Comparison of ENCODE assay signal across 10 cellular contexts in the genomic region with DNA sequence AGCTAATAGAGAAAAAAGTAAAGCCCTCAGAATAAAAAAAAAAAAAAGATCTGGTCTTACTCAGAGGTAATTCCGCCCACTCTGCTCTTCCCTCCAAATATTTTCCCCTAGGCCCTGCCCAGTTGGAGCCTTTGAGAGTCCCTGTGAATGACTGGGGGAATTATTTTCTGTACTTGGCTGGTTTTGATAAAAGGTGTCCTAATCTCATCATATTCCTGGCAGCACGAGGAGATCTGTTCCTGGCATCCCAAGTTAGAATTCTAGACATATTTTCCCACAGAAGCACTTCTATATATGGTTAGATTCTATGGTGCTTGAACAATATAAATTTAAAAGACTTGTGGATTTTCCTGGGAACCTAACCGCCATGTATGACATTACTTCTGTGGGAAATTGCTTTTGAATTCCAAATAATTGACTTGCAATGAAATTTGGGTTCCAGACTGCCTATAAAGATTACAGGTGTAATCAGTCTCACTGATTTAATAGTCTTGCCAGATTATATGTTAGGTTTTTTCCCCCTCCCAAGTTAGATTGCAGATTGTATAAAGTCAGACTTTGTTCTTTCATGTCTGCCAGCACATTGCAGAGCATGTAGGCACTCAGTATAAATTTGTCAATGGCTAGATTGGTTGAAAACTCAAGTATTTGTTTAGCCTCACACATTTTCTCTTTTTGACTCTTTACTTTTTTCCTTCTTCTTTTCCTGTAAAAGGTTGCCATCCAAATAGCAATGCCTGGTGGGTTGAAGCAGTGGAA. TPM values are rescaled to one million over a fixed set of nuclear protein-coding genes. Genes with fewer than 3 reads are reported as not detected.
A peak's percentile ranks its signal among the peaks of the same experiment; 100 is the strongest.
DNase-seq lines count a peak whose midpoint lies in the region; ATAC-seq and TF ChIP-seq lines count a peak whose summit lies in the region.
"Had no signal": no experiment of that assay in that cellular context is flagged by ENCODE, and none has a peak within 500 bp of the region (broad histone marks: within the 10 kb centered on the region; RNA-seq: fewer than 3 reads in every experiment).

No MANE protein-coding gene starts in this region.

- TF ChIP-seq CTCF in retinal pigment epithelial cell (conservative IDR thresholded peaks at IDR 0.05; ENCODE audit: low read depth, low read length), result no peak
- TF ChIP-seq CTCF in activated CD8-positive, alpha-beta T cell treated with anti-CD3 and anti-CD28 coated beads for 36 hours (IDR thresholded peaks at IDR 0.05), result no peak

- peak overlapping the region; percentile 67 for H3K27ac Mint-ChIP-seq in activated CD4-positive, alpha-beta T cell treated with anti-CD3 and anti-CD28 coated beads, Interleukin-2, amount 10 ng/mL, durations not matched to agents 24 days and 14 days
- H3K27ac Mint-ChIP-seq in activated naive CD8-positive, alpha-beta T cell treated with anti-CD3 and anti-CD28 coated beads, Interleukin-2, amount 50 U/mL, for 24 hours, result peak overlapping the region; percentile 51
- no peak overlapping the region for H3K27ac Mint-ChIP-seq in activated CD8-positive, alpha-beta T cell treated with anti-CD3 and anti-CD28 coated beads for 36 hours

- intact Hi-C loops in activated CD4-positive, alpha-beta T cell treated with anti-CD3 and anti-CD28 coated beads, Interleukin-2, amount 10 ng/mL, durations not matched to agents 24 days and 14 days (cut with micrococcal nuclease), result loop anchor here (5.0 kb wide), 1 partner anchor 42 kb away; a partner anchor contains a TSS
- intact Hi-C loops in right cardiac atrium (cut with DNase I), result no loop called here
- intact Hi-C loops in activated CD8-positive, alpha-beta T cell treated with anti-CD3 and anti-CD28 coated beads for 36 hours (cut with micrococcal nuclease), result no loop called here

- H3K27ac ChIP-seq in right cardiac atrium (ENCODE audit: low read length), result no peak overlapping the region

- CTCF ChIA-PET in activated CD8-positive, alpha-beta T cell treated with anti-CD3 and anti-CD28 coated beads for 36 hours (lab: Charles Lee), result interaction anchor here (1.3 kb wide), 1 partner anchor 16 kb away, joined by 3 read pairs; a partner anchor contains a TSS

- no peaks in the 10 kb centered on the region for H3K9me3 ChIP-seq in right cardiac atrium (ENCODE audit: control insufficient read depth, low read length)
- H3K9me3 ChIP-seq: upper lobe of left lung had no signal

- 57% methylated on average over 3 of the region's 3 CpGs for WGBS in right cardiac atrium

- H3K27me3 Mint-ChIP-seq in activated CD4-positive, alpha-beta T cell treated with anti-CD3 and anti-CD28 coated beads, Interleukin-2, amount 10 ng/mL, durations not matched to agents 24 days and 14 days, result no peaks in the 10 kb centered on the region
- no peaks in the 10 kb centered on the region for H3K27me3 Mint-ChIP-seq in activated naive CD8-positive, alpha-beta T cell treated with anti-CD3 and anti-CD28 coated beads, Interleukin-2, amount 50 U/mL, for 24 hours
- H3K27me3 Mint-ChIP-seq in activated CD8-positive, alpha-beta T cell treated with anti-CD3 and anti-CD28 coated beads for 36 hours, result no peaks in the 10 kb centered on the region
- H3K27me3 Mint-ChIP-seq: naive B cell had no signal

- H3K4me3 Mint-ChIP-seq in activated CD4-positive, alpha-beta T cell treated with anti-CD3 and anti-CD28 coated beads, Interleukin-2, amount 10 ng/mL, durations not matched to agents 24 days and 14 days, result peak overlapping the region; percentile 44
- no peak overlapping the region for H3K4me3 Mint-ChIP-seq in activated naive CD8-positive, alpha-beta T cell treated with anti-CD3 and anti-CD28 coated beads, Interleukin-2, amount 50 U/mL, for 24 hours
- H3K4me3 Mint-ChIP-seq in activated CD8-positive, alpha-beta T cell treated with anti-CD3 and anti-CD28 coated beads for 36 hours, result no peak overlapping the region

- H3K4me1 Mint-ChIP-seq in activated CD4-positive, alpha-beta T cell treated with anti-CD3 and anti-CD28 coated beads, Interleukin-2, amount 10 ng/mL, durations not matched to agents 24 days and 14 days, result peaks cover 28% of the 10 kb centered on the region
- peaks cover 33% of the 10 kb centered on the region for H3K4me1 Mint-ChIP-seq in activated naive CD8-positive, alpha-beta T cell treated with anti-CD3 and anti-CD28 coated beads, Interleukin-2, amount 50 U/mL, for 24 hours
- H3K4me1 Mint-ChIP-seq in activated CD8-positive, alpha-beta T cell treated with anti-CD3 and anti-CD28 coated beads for 36 hours (ENCODE audit: low read depth), result peaks cover 30% of the 10 kb centered on the region

- peaks cover 48% of the 10 kb centered on the region for H3K36me3 Mint-ChIP-seq in activated CD4-positive, alpha-beta T cell treated with anti-CD3 and anti-CD28 coated beads, Interleukin-2, amount 10 ng/mL, durations not matched to agents 24 days and 14 days (ENCODE audit: low read depth)
- peaks cover 46% of the 10 kb centered on the region for H3K36me3 Mint-ChIP-seq in activated naive CD8-positive, alpha-beta T cell treated with anti-CD3 and anti-CD28 coated beads, Interleukin-2, amount 50 U/mL, for 24 hours (ENCODE audit: low read depth)
- H3K36me3 Mint-ChIP-seq in activated CD8-positive, alpha-beta T cell treated with anti-CD3 and anti-CD28 coated beads for 36 hours (ENCODE audit: low read depth), result peaks cover 50% of the 10 kb centered on the region

- H3K4me1 ChIP-seq in right cardiac atrium (ENCODE audit: control insufficient read depth, insufficient read depth, low read length), result peaks cover 5% of the 10 kb centered on the region

- POLR2A ChIA-PET in activated CD8-positive, alpha-beta T cell treated with anti-CD3 and anti-CD28 coated beads for 36 hours (lab: Charles Lee), result no interaction called here

- no peak for ATAC-seq in activated naive CD8-positive, alpha-beta T cell treated with anti-CD3 and anti-CD28 coated beads, Interleukin-2, amount 50 U/mL, for 24 hours
- ATAC-seq in right cardiac atrium, result peak; percentile 69 to 81
- no peak for ATAC-seq in activated CD8-positive, alpha-beta T cell treated with anti-CD3 and anti-CD28 coated beads for 36 hours

- no peaks in the 10 kb centered on the region for H3K9me3 Mint-ChIP-seq in activated CD4-positive, alpha-beta T cell treated with anti-CD3 and anti-CD28 coated beads, Interleukin-2, amount 10 ng/mL, durations not matched to agents 24 days and 14 days
- H3K9me3 Mint-ChIP-seq in activated naive CD8-positive, alpha-beta T cell treated with anti-CD3 and anti-CD28 coated beads, Interleukin-2, amount 50 U/mL, for 24 hours, result no peaks in the 10 kb centered on the region
- H3K9me3 Mint-ChIP-seq in activated CD8-positive, alpha-beta T cell treated with anti-CD3 and anti-CD28 coated beads for 36 hours, result no peaks in the 10 kb centered on the region
- H3K9me3 Mint-ChIP-seq: naive B cell had no signal

- no peaks in the 10 kb centered on the region for H3K27me3 ChIP-seq in right cardiac atrium (ENCODE audit: control insufficient read depth, insufficient read depth)
- H3K27me3 ChIP-seq: upper lobe of left lung had no signal

- no peak overlapping the region for H3K4me3 ChIP-seq in right cardiac atrium (ENCODE audit: low read length)
- no peak overlapping the region for H3K4me3 ChIP-seq in retinal pigment epithelial cell (ENCODE audit: low read length)
- H3K4me3 ChIP-seq: upper lobe of left lung had no signal

- no peak for DNase-seq in activated CD4-positive, alpha-beta T cell treated with anti-CD3 and anti-CD28 coated beads, Interleukin-2, amount 10 ng/mL, durations not matched to agents 24 days and 14 days
- DNase-seq in activated CD4-positive, alpha-beta T cell treated with anti-CD3 and anti-CD28 coated beads, Interleukin-2, amount 50 U/mL, for 1 hour, result no peak
- DNase-seq in activated naive CD8-positive, alpha-beta T cell treated with anti-CD3 and anti-CD28 coated beads, Interleukin-2, amount 50 U/mL, for 24 hours, result no peak
- DNase-seq in right cardiac atrium, result no peak
- peak; percentile 49 for DNase-seq in retinal pigment epithelial cell (ENCODE audit: low read depth)
- DNase-seq in GM03348 (ENCODE audit: low spot score), result no peak
- no peak for DNase-seq in stimulated activated CD4-positive, alpha-beta T cell treated with anti-CD3 and anti-CD28 coated beads, Interleukin-4, amount 100 ng/mL, for 4 hours
- no peak for DNase-seq in activated CD8-positive, alpha-beta T cell treated with anti-CD3 and anti-CD28 coated beads for 36 hours
- DNase-seq: naive B cell, upper lobe of left lung had no signal

RNA-seq across cellular contexts. Expression of a gene that starts 12.3 kb away (rescaled TPM):
- total RNA-seq in activated CD4-positive, alpha-beta T cell treated with anti-CD3 and anti-CD28 coated beads, Interleukin-2, amount 10 ng/mL, durations not matched to agents 24 days and 14 days, result not detected in 2 replicates
- total RNA-seq in right cardiac atrium, result not detected
- polyA plus RNA-seq in right cardiac atrium, result 0.23 TPM
- total RNA-seq in activated CD8-positive, alpha-beta T cell treated with anti-CD3 and anti-CD28 coated beads for 36 hours, result not detected

RNA-seq across cellular contexts. Expression of a gene that starts 16.0 kb away (rescaled TPM):
- 53.5 and 54.9 TPM in 2 replicates for total RNA-seq in activated CD4-positive, alpha-beta T cell treated with anti-CD3 and anti-CD28 coated beads, Interleukin-2, amount 10 ng/mL, durations not matched to agents 24 days and 14 days
- total RNA-seq in right cardiac atrium, result 100 to 1,000 TPM in 1 of 4 donors, 10 to 100 TPM in 3; 78.6 to 114 (median 92.7) TPM
- polyA plus RNA-seq in right cardiac atrium, result 55.5 TPM
- 10 to 100 TPM; 47.0 to 57.4 TPM for total RNA-seq in activated CD8-positive, alpha-beta T cell treated with anti-CD3 and anti-CD28 coated beads for 36 hours

RNA-seq across cellular contexts. Expression of a gene that starts 41.9 kb away (rescaled TPM):
- 6.2 and 6.9 TPM in 2 replicates for total RNA-seq in activated CD4-positive, alpha-beta T cell treated with anti-CD3 and anti-CD28 coated beads, Interleukin-2, amount 10 ng/mL, durations not matched to agents 24 days and 14 days
- total RNA-seq in right cardiac atrium, result 10 to 100 TPM; 12.7 to 48.1 (median 16.9) TPM
- 29.5 TPM for polyA plus RNA-seq in right cardiac atrium
- 1 to 10 TPM; 2.1 to 2.3 TPM for total RNA-seq in activated CD8-positive, alpha-beta T cell treated with anti-CD3 and anti-CD28 coated beads for 36 hours

RNA-seq across cellular contexts. Expression of a gene that starts 50.6 kb away (rescaled TPM):
- total RNA-seq in activated CD4-positive, alpha-beta T cell treated with anti-CD3 and anti-CD28 coated beads, Interleukin-2, amount 10 ng/mL, durations not matched to agents 24 days and 14 days, result not detected in 2 replicates
- 10 to 100 TPM; 79.4 to 96.5 (median 83.4) TPM for total RNA-seq in right cardiac atrium
- polyA plus RNA-seq in right cardiac atrium, result 68.4 TPM
- total RNA-seq in activated CD8-positive, alpha-beta T cell treated with anti-CD3 and anti-CD28 coated beads for 36 hours, result under 1 TPM; 0.07 to 0.27 TPM

RNA-seq across cellular contexts. Expression of a gene that starts 56.4 kb away (rescaled TPM):
- 18.9 and 19.1 TPM in 2 replicates for total RNA-seq in activated CD4-positive, alpha-beta T cell treated with anti-CD3 and anti-CD28 coated beads, Interleukin-2, amount 10 ng/mL, durations not matched to agents 24 days and 14 days
- 10 to 100 TPM; 10.6 to 20.7 (median 15.3) TPM for total RNA-seq in right cardiac atrium
- polyA plus RNA-seq in right cardiac atrium, result 14.9 TPM
- total RNA-seq in activated CD8-positive, alpha-beta T cell treated with anti-CD3 and anti-CD28 coated beads for 36 hours, result 10 to 100 TPM; 18.8 to 23.5 TPM

Comparison
In these comparisons a context has a peak if more than half of its experiments do, and no peak if none do; other contexts are left out.
1. ATAC-seq: peak in right cardiac atrium (2 of 2); none in activated naive CD8-positive, alpha-beta T cell treated with anti-CD3 and anti-CD28 coated beads, Interleukin-2, amount 50 U/mL, for 24 hours (single experiment) and activated CD8-positive, alpha-beta T cell treated with anti-CD3 and anti-CD28 coated beads for 36 hours (single experiment).